In genomic region chr19:33418871-33419762, GRCh38 we compare ENCODE assay signal across 26 cellular contexts.
"Had no signal": no experiment of that assay in that cellular context is flagged by ENCODE, and none has a peak within 500 bp of the region (broad histone marks: within the 10 kb centered on the region; RNA-seq: fewer than 3 reads in every experiment).

No MANE protein-coding gene starts in this region.

- H3K9me3 ChIP-seq: adrenal gland, body of pancreas, heart left ventricle had no signal

- H3K27me3 ChIP-seq: adrenal gland, body of pancreas, dorsolateral prefrontal cortex, heart left ventricle had no signal

- FAIRE-seq: frontal cortex had no signal

- H3K4me3 ChIP-seq: adrenal gland, body of pancreas, coronary artery, dorsolateral prefrontal cortex, heart left ventricle had no signal

- H3K4me1 ChIP-seq: adrenal gland, body of pancreas had no signal

- ATAC-seq: activated CD4-positive, alpha-beta T cell treated with anti-CD3 and anti-CD28 coated beads for 36 hours; activated CD8-positive, alpha-beta memory T cell treated with anti-CD3 and anti-CD28 coated beads, Interleukin-2, amount 10 ng/mL, durations not matched to agents 7 days and 5 days; activated CD8-positive, alpha-beta T cell treated with anti-CD3 and anti-CD28 coated beads, Interleukin-2, amount 10 ng/mL, durations not matched to agents 7 days and 5 days; activated naive CD8-positive, alpha-beta T cell treated with anti-CD3 and anti-CD28 coated beads, Interleukin-2, amount 50 U/mL, for 24 hours; body of pancreas; esophagus mucosa; heart left ventricle had no signal

- DNase-seq: activated CD4-positive, alpha-beta memory T cell treated with anti-CD3 and anti-CD28 coated beads for 36 hours; activated CD4-positive, alpha-beta T cell treated with anti-CD3 and anti-CD28 coated beads for 36 hours; activated CD4-positive, alpha-beta T cell treated with anti-CD3 and anti-CD28 coated beads, Interleukin-2, amount 10 ng/mL, durations not matched to agents 24 days and 14 days; activated CD4-positive, CD25-positive, alpha-beta regulatory T cell; activated CD4-positive, CD25-positive, alpha-beta regulatory T cell treated with anti-CD3 and anti-CD28 coated beads, Interleukin-2, amount 50 U/mL, for 72 hours; activated CD8-positive, alpha-beta memory T cell treated with anti-CD3 and anti-CD28 coated beads, Interleukin-2, amount 10 ng/mL, durations not matched to agents 7 days and 5 days; activated CD8-positive, alpha-beta memory T cell treated with anti-CD3 and anti-CD28 coated beads, Interleukin-2, amount 50 U/mL, for 4 hours; activated CD8-positive, alpha-beta T cell treated with anti-CD3 and anti-CD28 coated beads, Interleukin-2, amount 10 ng/mL, durations not matched to agents 7 days and 5 days; activated effector memory CD4-positive, alpha-beta T cell treated with anti-CD3 and anti-CD28 coated beads, Interleukin-2, amount 50 U/mL, for 16 hours; activated naive CD4-positive, alpha-beta T cell treated with anti-CD3 and anti-CD28 coated beads for 36 hours; activated naive CD8-positive, alpha-beta T cell treated with anti-CD3 and anti-CD28 coated beads for 36 hours; activated naive CD8-positive, alpha-beta T cell treated with anti-CD3 and anti-CD28 coated beads, Interleukin-2, amount 50 U/mL, for 24 hours; activated T-cell treated with anti-CD3 and anti-CD28 coated beads, Interleukin-2, amount 50 U/mL, for 1 hour; activated T-cell treated with anti-CD3 and anti-CD28 coated beads, Interleukin-2, amount 50 U/mL, for 48 hours; adrenal gland; amygdala; body of pancreas; central memory CD4-positive, alpha-beta T cell; effector memory CD4-positive, alpha-beta T cell; foreskin fibroblast; T-helper 2 cell had no signal

- H3K27ac ChIP-seq: adrenal gland, body of pancreas, coronary artery, heart left ventricle had no signal

- H3K36me3 ChIP-seq: adrenal gland, heart left ventricle had no signal
